Comparison of ENCODE assay signal across 1 cellular context in the genomic region with DNA sequence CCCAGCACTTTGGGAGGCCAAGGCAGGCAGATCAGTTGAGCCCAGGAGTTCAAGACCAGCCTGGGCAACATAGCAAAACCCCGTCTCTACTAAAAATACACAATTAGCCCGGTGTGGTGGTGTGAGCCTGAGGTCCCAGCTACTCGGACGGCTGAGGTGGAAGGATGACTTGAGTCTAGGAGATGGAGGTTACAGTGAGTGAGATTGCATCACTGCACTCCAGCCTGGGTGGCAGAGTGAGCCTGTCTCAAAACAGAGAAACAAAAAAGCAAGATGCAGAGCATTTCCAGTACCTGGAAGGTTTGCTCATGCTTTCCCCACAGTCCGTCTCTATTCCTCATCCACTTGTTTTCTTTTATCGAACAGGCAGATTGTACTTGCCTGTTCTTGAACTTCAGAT.
TF ChIP-seq lines count a peak whose summit lies in the region.

No MANE protein-coding gene starts in this region.

TF ChIP-seq in HepG2, 621 proteins besides CTCF, POLR2A, EP300 and RAD21:
- TF ChIP-seq AKAP8 (CRISPR knock-in tag; IDR thresholded peaks at IDR 0.05) (no peak), CEBPB (IDR thresholded peaks at IDR 0.05; ENCODE audit: borderline replicate concordance, low read depth, low read length) (peak; percentile 20; the same call in 1 of the 2 replicates)
